In the genomic region with DNA sequence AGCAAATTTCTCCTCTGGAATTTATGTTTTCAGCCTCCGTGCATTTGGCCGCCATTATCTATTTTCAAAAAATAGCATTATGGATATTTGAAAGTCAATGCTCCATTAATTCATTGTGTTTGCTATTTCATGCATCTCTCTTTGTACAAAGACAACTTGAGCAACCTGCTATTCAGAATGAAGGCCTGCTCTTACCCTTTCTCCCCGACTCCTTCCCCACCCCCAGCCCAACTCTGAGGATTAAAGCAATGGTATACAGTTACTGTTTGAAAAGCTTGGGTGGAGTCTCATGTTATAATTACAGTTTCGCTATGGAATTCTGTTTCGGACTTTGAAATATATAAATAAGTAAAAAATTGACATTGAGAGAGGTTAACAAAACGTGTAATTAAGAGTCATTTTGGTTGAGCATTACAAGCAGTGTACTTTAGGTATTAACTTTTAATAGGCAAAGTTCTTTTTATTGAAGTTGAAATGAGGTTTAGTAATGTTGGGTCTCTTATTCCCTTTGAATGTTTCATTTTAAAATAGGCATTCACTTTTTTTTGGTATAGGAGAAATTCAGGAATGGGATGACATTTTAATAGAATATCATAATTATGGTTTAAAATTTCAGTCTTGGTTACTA, we compare ENCODE assay signal across 10 cellular contexts.
DNase-seq lines count a peak whose midpoint lies in the region; FAIRE-seq and TF ChIP-seq lines count a peak whose summit lies in the region.
"Had no signal": no experiment of that assay in that cellular context is flagged by ENCODE, and none has a peak within 500 bp of the region (broad histone marks: within the 10 kb centered on the region; RNA-seq: fewer than 3 reads in every experiment).

No MANE protein-coding gene starts in this region.

- peak; percentile 11 for FAIRE-seq in H54 (lab: Jason Lieb, UNC)

- H3K36me3 ChIP-seq in Peyer's patch (no peaks in the 10 kb centered on the region), esophagus (ENCODE audit: control insufficient read depth in 2 of 2, insufficient read depth in 2 of 2, low read length in 1 of 2) (peaks cover 0 to 6% of the 10 kb centered on the region in 2 donors), sigmoid colon (no peaks in the 10 kb centered on the region)

- DNase-seq in H54 (ENCODE audit: insufficient read length, low spot score) (no peak), Peyer's patch (no peak), sigmoid colon (no peak), NOMO-1 treated with dmso at 0.1 percent for 144 hours (lab: John Stamatoyannopoulos, UW; ENCODE audit: unreplicated experiment) (no peak), H9 (no peak), pons (ENCODE audit: low spot score) (no peak), NK-92 (lab: John Stamatoyannopoulos, UW; ENCODE audit: unreplicated experiment) (no peak)
- DNase-seq: effector CD4-positive, alpha-beta T cell; Kasumi-1 had no signal

- H3K4me2 ChIP-seq in H9 (ENCODE audit: insufficient read depth, insufficient read length, low read length) = no peak overlapping the region

- intact Hi-C loops in sigmoid colon (cut with DNase I) = loop anchor here (5.0 kb wide), 2 partner anchors 43 to 52 kb away; no protein-coding TSS in a partner anchor

- H3K27ac ChIP-seq in Peyer's patch (peak overlapping the region in 3 of 4 donors; percentile 50 to 73 (median 61)), esophagus (ENCODE audit: low read depth in 2 of 2, low read length in 1 of 2) (peak overlapping the region; percentile 66 to 76), sigmoid colon (peak overlapping the region in 3 of 4 donors; percentile 77 to 81 (median 79)), H9 (ENCODE audit: insufficient read length, low read depth, low read length) (no peak overlapping the region)

- H2BK5ac ChIP-seq in H9 (ENCODE audit: insufficient read length, low read length) = no peak overlapping the region

- no peak overlapping the region for H3K56ac ChIP-seq in H9 (ENCODE audit: insufficient read length, low read depth, low read length)

- no peaks in the 10 kb centered on the region for H3K27me3 Mint-ChIP-seq in H9 (ENCODE audit: low read depth)

- H3K4ac ChIP-seq in H9 (ENCODE audit: low read depth, low read length) = no peak overlapping the region

- no peak overlapping the region for H3K18ac ChIP-seq in H9 (ENCODE audit: insufficient read length, low read depth, low read length)

- H3K9me3 Mint-ChIP-seq in H9 = peaks cover 0 to 4% of the 10 kb centered on the region in 2 experiments; a peak in 3 of 5 replicates

- H3T11ph ChIP-seq in H9 (ENCODE audit: low read length) = no peak overlapping the region

- H2AK5ac ChIP-seq in H9 (ENCODE audit: insufficient read length, low read length) = no peak overlapping the region

- H3K27me3 ChIP-seq in Peyer's patch = no peaks in the 10 kb centered on the region
- no peaks in the 10 kb centered on the region for H3K27me3 ChIP-seq in esophagus (ENCODE audit: control insufficient read depth in 1 of 2, insufficient read depth in 2 of 2, low read length in 2 of 2)
- no peaks in the 10 kb centered on the region for H3K27me3 ChIP-seq in sigmoid colon
- no peaks in the 10 kb centered on the region for H3K27me3 ChIP-seq in H9 (ENCODE audit: insufficient read depth, low read length)

- H3K4me1 Mint-ChIP-seq in H9 = peaks cover 22 to 29% of the 10 kb centered on the region in 2 experiments

- H4K8ac ChIP-seq in H9 (replicated peaks; ENCODE audit: insufficient read length, low read depth, low read length) = no peak overlapping the region

- H3K23me2 ChIP-seq in H9 (ENCODE audit: insufficient read length, low read depth, low read length, poor library complexity, severe bottlenecking) = no peaks in the 10 kb centered on the region

- H3K23ac ChIP-seq in H9 (ENCODE audit: insufficient read length, low read depth, low read length) = no peak overlapping the region

- H3K4me1 ChIP-seq in Peyer's patch (peaks cover 0 to 31% (median 12%) of the 10 kb centered on the region in 4 donors), esophagus (ENCODE audit: control insufficient read depth in 2 of 2, insufficient read depth in 2 of 2, low read length in 1 of 2) (no peaks in the 10 kb centered on the region), sigmoid colon (peaks cover 0 to 44% (median 30%) of the 10 kb centered on the region in 4 donors), H9 (ENCODE audit: insufficient read depth, low read length) (no peaks in the 10 kb centered on the region; the same call in 1 of the 2 replicates)

- H4K91ac ChIP-seq in H9 (ENCODE audit: insufficient read length, low read depth, low read length) = no peak overlapping the region

- H2BK12ac ChIP-seq in H9 (ENCODE audit: insufficient read length, low read depth, low read length) = no peak overlapping the region

- peaks cover 0 to 5% (median 0%) of the 10 kb centered on the region in 3 experiments; a peak in 2 of 7 replicates for H3K36me3 Mint-ChIP-seq in H9 (ENCODE audit: insufficient read depth in 1 of 3, low read depth in 3 of 3)

- H3K14ac ChIP-seq in H9 (ENCODE audit: insufficient read depth, low read length) = no peak overlapping the region

- no peak overlapping the region for H4K5ac ChIP-seq in H9 (ENCODE audit: insufficient read length, low read depth, low read length)

- H3K27ac Mint-ChIP-seq in H9 = 0 out of 7 replicates have a peak overlapping the region, but pooled peaks of 1 of the 3 experiments have one; percentile 29

- H2BK120ac ChIP-seq in H9 (ENCODE audit: low read depth, low read length, poor library complexity, severe bottlenecking) = no peak overlapping the region

- 45 to 60% methylated on average over 6 of the region's 6 CpGs for WGBS in esophagus, 2 donors
- WGBS in sigmoid colon, 2 donors = 15 to 70% methylated on average over 6 of the region's 6 CpGs
- no CpG with 5 or more reads among the region's 6 CpGs for whole genome bisulfite sequencing in H9 (ENCODE audit: extremely low coverage, insufficient read length, low lambda C conversion rate)

- no peak overlapping the region for H2BK15ac ChIP-seq in H9 (ENCODE audit: low read depth, low read length)

- no peak for TF ChIP-seq CTCF in Peyer's patch (IDR thresholded peaks at IDR 0.05)
- no peak for TF ChIP-seq CTCF in sigmoid colon (IDR thresholded peaks at IDR 0.05)
- no peak for TF ChIP-seq CTCF in H9 (conservative IDR thresholded peaks at IDR 0.05)

- no peaks in the 10 kb centered on the region for H3K9me3 ChIP-seq in Peyer's patch
- no peaks in the 10 kb centered on the region for H3K9me3 ChIP-seq in esophagus (ENCODE audit: control insufficient read depth in 2 of 2, insufficient read depth in 1 of 2, low read depth in 1 of 2, low read length in 1 of 2)
- H3K9me3 ChIP-seq in sigmoid colon = no peaks in the 10 kb centered on the region
- H3K9me3 ChIP-seq in H9 (ENCODE audit: control insufficient read depth, low read depth, low read length) = no peaks in the 10 kb centered on the region

- H3K4me3 ChIP-seq in Peyer's patch (no peak overlapping the region), esophagus (ENCODE audit: low read depth in 1 of 2, low read length in 2 of 2) (peak overlapping the region in 1 of 2 donors; percentile 11), sigmoid colon (no peak overlapping the region)

- no peaks in the 10 kb centered on the region for H3K79me1 ChIP-seq in H9 (ENCODE audit: insufficient read depth, low read depth, low read length, poor library complexity, severe bottlenecking)

- H4K20me1 ChIP-seq in H9 (ENCODE audit: control insufficient read depth, insufficient read depth, insufficient read length) = no peaks in the 10 kb centered on the region

- H3K79me2 ChIP-seq in H9 (ENCODE audit: insufficient read depth, low read length) = no peaks in the 10 kb centered on the region

- no peak for TF ChIP-seq EP300 in sigmoid colon (IDR thresholded peaks at IDR 0.05)

- H2BK20ac ChIP-seq in H9 (ENCODE audit: low read depth, low read length, poor library complexity, severe bottlenecking) = no peak overlapping the region

- TF ChIP-seq POLR2A in H54 (IDR thresholded peaks at IDR 0.05; ENCODE audit: low read depth, low read length) = no peak
- TF ChIP-seq POLR2A in Peyer's patch (IDR thresholded peaks at IDR 0.05) = no peak
- TF ChIP-seq POLR2A in sigmoid colon (IDR thresholded peaks at IDR 0.05) = no peak

- H3K4me3 Mint-ChIP-seq in H9 = no peak overlapping the region

- H3K9ac ChIP-seq in H9 (ENCODE audit: extremely low read depth, insufficient read length, low read length) = no peak overlapping the region

- no peak overlapping the region for H2AFZ ChIP-seq in H9 (ENCODE audit: low read length)
